ENCODE assay signal across 3 cellular contexts in genomic region chr10:59621771-59622170, GRCh38.
"Had no signal": no experiment of that assay in that cellular context is flagged by ENCODE, and none has a peak within 500 bp of the region (broad histone marks: within the 10 kb centered on the region; RNA-seq: fewer than 3 reads in every experiment).

No MANE protein-coding gene starts in this region.

- H3K4me3 ChIP-seq: GM23248 had no signal

- H3K9me3 Mint-ChIP-seq: IgD-negative memory B cell had no signal

- H3K27ac ChIP-seq: GM23248 had no signal

- H3K4me3 Mint-ChIP-seq: H9, IgD-negative memory B cell had no signal

- H2AFZ ChIP-seq: GM23248 had no signal

- H3K36me3 Mint-ChIP-seq: IgD-negative memory B cell had no signal

- H3K27ac Mint-ChIP-seq: H9, IgD-negative memory B cell had no signal

- H3K9ac ChIP-seq: GM23248 had no signal
